ENCODE assay signal across 19 cellular contexts in genomic region chr10:127614484-127614883, GRCh38.
A peak's percentile ranks its signal among the peaks of the same experiment; 100 is the strongest.
DNase-seq lines count a peak whose midpoint lies in the region; FAIRE-seq and TF ChIP-seq lines count a peak whose summit lies in the region.
"Had no signal": no experiment of that assay in that cellular context is flagged by ENCODE, and none has a peak within 500 bp of the region (broad histone marks: within the 10 kb centered on the region; RNA-seq: fewer than 3 reads in every experiment).

No MANE protein-coding gene starts in this region.

- H3K4me3 ChIP-seq in bronchial epithelial cell (ENCODE audit: low read depth, low read length) = no peak overlapping the region
- no peak overlapping the region for H3K4me3 ChIP-seq in neuronal stem cell (ENCODE audit: low read length in 2 of 2)

- TF ChIP-seq CTCF in H9 (conservative IDR thresholded peaks at IDR 0.05) (no peak), bronchial epithelial cell (IDR thresholded peaks at IDR 0.05; ENCODE audit: insufficient read depth, low read length, severe bottlenecking) (no peak)

- H3K4me2 ChIP-seq in H9 (ENCODE audit: insufficient read depth, insufficient read length, low read length) (no peak overlapping the region), neuronal stem cell (ENCODE audit: insufficient read depth, low read length, poor library complexity, severe bottlenecking) (no peak overlapping the region)

- no peaks in the 10 kb centered on the region for H3K23me2 ChIP-seq in H9 (ENCODE audit: insufficient read length, low read depth, low read length, poor library complexity, severe bottlenecking)

- H3K36me3 Mint-ChIP-seq in H9 (ENCODE audit: insufficient read depth in 1 of 3, low read depth in 3 of 3) = no peaks in the 10 kb centered on the region
- H3K36me3 Mint-ChIP-seq: CD14-positive monocyte; CD8-positive, alpha-beta T cell had no signal

- H3K56ac ChIP-seq in H9 (ENCODE audit: insufficient read length, low read depth, low read length) = no peak overlapping the region

- no peaks in the 10 kb centered on the region for H3K79me1 ChIP-seq in H9 (ENCODE audit: insufficient read depth, low read depth, low read length, poor library complexity, severe bottlenecking)
- no peaks in the 10 kb centered on the region for H3K79me1 ChIP-seq in neuronal stem cell (ENCODE audit: low read depth, low read length)

- no peak overlapping the region for H4K5ac ChIP-seq in H9 (ENCODE audit: insufficient read length, low read depth, low read length)

- H4K91ac ChIP-seq in H9 (ENCODE audit: insufficient read length, low read depth, low read length) (no peak overlapping the region), neuronal stem cell (ENCODE audit: low read depth, low read length, poor library complexity) (no peak overlapping the region)

- H2AFZ ChIP-seq in H9 (ENCODE audit: low read length) (no peak overlapping the region), neuronal stem cell (ENCODE audit: low read length) (no peak overlapping the region)

- no peaks in the 10 kb centered on the region for H3K36me3 ChIP-seq in bronchial epithelial cell (ENCODE audit: control insufficient read depth, insufficient read depth, low read length)
- no peaks in the 10 kb centered on the region for H3K36me3 ChIP-seq in neuronal stem cell (replicated peaks in 1 of 2; ENCODE audit: control insufficient read depth in 2 of 2, insufficient read depth in 2 of 2, low read length in 2 of 2)

- peak overlapping the region; percentile 45; the same call in 1 of the 2 replicates for H3K14ac ChIP-seq in H9 (ENCODE audit: insufficient read depth, low read length)
- H3K14ac ChIP-seq in neuronal stem cell (ENCODE audit: low read length) = no peak overlapping the region

- DNase-seq in H9 (no peak), NCI-H1105 treated with DMSO at 0.1 percent for 48 hours (lab: John Stamatoyannopoulos, UW) (peak; percentile 25), bronchial epithelial cell (ENCODE audit: low read depth) (peak; percentile 9), neuronal stem cell (ENCODE audit: low spot score) (no peak), RCC 7860 (ENCODE audit: low spot score) (no peak)
- no peak for DNase-seq in activated CD8-positive, alpha-beta memory T cell treated with anti-CD3 and anti-CD28 coated beads, Interleukin-2, amount 50 U/mL, for 48 hours
- DNase-seq: CD8-positive, alpha-beta T cell; COR-L47; DMS153; DMS79 treated with DMSO at 0.1 percent for 48 hours; EL; GOT3; HCEC 1CT; HFFc6 had no signal

- no peaks in the 10 kb centered on the region for H3K79me2 ChIP-seq in H9 (ENCODE audit: insufficient read depth, low read length)

- H3T11ph ChIP-seq in H9 (ENCODE audit: low read length) = no peak overlapping the region

- H3K27me3 ChIP-seq in H9 (ENCODE audit: insufficient read depth, low read length) (no peaks in the 10 kb centered on the region), bronchial epithelial cell (ENCODE audit: control insufficient read depth, insufficient read depth, low read length) (no peaks in the 10 kb centered on the region), neuronal stem cell (ENCODE audit: control insufficient read depth in 3 of 3, insufficient read depth in 3 of 3, low read depth in 1 of 3, low read length in 3 of 3) (no peaks in the 10 kb centered on the region)

- H3K9ac ChIP-seq in H9 (ENCODE audit: extremely low read depth, insufficient read length, low read length) (no peak overlapping the region), neuronal stem cell (ENCODE audit: low read depth, low read length, poor library complexity) (no peak overlapping the region)

- no peak overlapping the region for H3K4me3 Mint-ChIP-seq in H9
- H3K4me3 Mint-ChIP-seq: CD14-positive monocyte; CD8-positive, alpha-beta T cell; HFFc6 had no signal

- no peak overlapping the region for H2BK20ac ChIP-seq in H9 (ENCODE audit: low read depth, low read length, poor library complexity, severe bottlenecking)

- no peak overlapping the region for H2BK15ac ChIP-seq in H9 (ENCODE audit: low read depth, low read length)
- no peak overlapping the region for H2BK15ac ChIP-seq in neuronal stem cell (ENCODE audit: low read length)

- WGBS in H9 (ENCODE audit: extremely low coverage, insufficient read length, low lambda C conversion rate) = no CpG with 5 or more reads among the region's 4 CpGs
- WGBS in neuronal stem cell (ENCODE audit: extremely low coverage in 2 of 2, insufficient read length in 2 of 2, insufficient replicate concordance in 1 of 2), 2 donors = no CpG with 5 or more reads among the region's 4 CpGs

- H3K9me3 Mint-ChIP-seq in H9 = no peaks in the 10 kb centered on the region
- H3K9me3 Mint-ChIP-seq: CD8-positive, alpha-beta T cell had no signal

- FAIRE-seq in bronchial epithelial cell (lab: Jason Lieb, UNC) (no peak), RCC 7860 (lab: Jason Lieb, UNC) (no peak)
- FAIRE-seq: D721Med, G401.6, GM12891 had no signal

- H3K9me3 ChIP-seq in H9 (ENCODE audit: control insufficient read depth, low read depth, low read length) (no peaks in the 10 kb centered on the region), neuronal stem cell (replicated peaks in 1 of 2; ENCODE audit: control insufficient read depth in 2 of 2, insufficient read depth in 1 of 2, low read depth in 1 of 2, low read length in 2 of 2) (no peaks in the 10 kb centered on the region)

- H3K27ac Mint-ChIP-seq in H9 = peak overlapping the region in 2 of 3 experiments; percentile 11 to 32; a peak in 3 of 7 replicates
- H3K27ac Mint-ChIP-seq: CD14-positive monocyte; CD8-positive, alpha-beta T cell; HFFc6 had no signal

- H3K4me1 Mint-ChIP-seq in H9 = peaks cover 6 to 7% of the 10 kb centered on the region in 2 experiments
- H3K4me1 Mint-ChIP-seq: CD14-positive monocyte had no signal

- peaks cover 2% of the 10 kb centered on the region; the same call in 1 of the 2 replicates for H3K27me3 Mint-ChIP-seq in H9 (ENCODE audit: low read depth)

- H2BK120ac ChIP-seq in H9 (ENCODE audit: low read depth, low read length, poor library complexity, severe bottlenecking) (no peak overlapping the region), neuronal stem cell (ENCODE audit: low read depth, low read length) (no peak overlapping the region)

- H4K8ac ChIP-seq in H9 (replicated peaks; ENCODE audit: insufficient read length, low read depth, low read length) (no peak overlapping the region), neuronal stem cell (ENCODE audit: low read depth, low read length) (no peak overlapping the region)

- no peaks in the 10 kb centered on the region for H4K20me1 ChIP-seq in H9 (ENCODE audit: control insufficient read depth, insufficient read depth, insufficient read length)

- no peak overlapping the region for H2BK5ac ChIP-seq in H9 (ENCODE audit: insufficient read length, low read length)
- H2BK5ac ChIP-seq in neuronal stem cell (ENCODE audit: low read length) = no peak overlapping the region

- H3K23ac ChIP-seq in H9 (ENCODE audit: insufficient read length, low read depth, low read length) (no peak overlapping the region), neuronal stem cell (ENCODE audit: low read depth, low read length, poor library complexity) (peak overlapping the region; percentile 19)

- H3K18ac ChIP-seq in H9 (ENCODE audit: insufficient read length, low read depth, low read length) (no peak overlapping the region), neuronal stem cell (ENCODE audit: low read length) (no peak overlapping the region)

- H3K4ac ChIP-seq in H9 (ENCODE audit: low read depth, low read length) = no peak overlapping the region
- no peak overlapping the region for H3K4ac ChIP-seq in neuronal stem cell (ENCODE audit: low read length)

- H3K27ac ChIP-seq in H9 (ENCODE audit: insufficient read length, low read depth, low read length) (no peak overlapping the region), neuronal stem cell (replicated peaks; ENCODE audit: low read length) (no peak overlapping the region)
- H3K27ac ChIP-seq: HL-60 had no signal

- H2AK5ac ChIP-seq in H9 (ENCODE audit: insufficient read length, low read length) (no peak overlapping the region), neuronal stem cell (ENCODE audit: low read depth, low read length) (no peak overlapping the region)

- no peak overlapping the region for H2BK12ac ChIP-seq in H9 (ENCODE audit: insufficient read length, low read depth, low read length)
- peak overlapping the region; percentile 26 for H2BK12ac ChIP-seq in neuronal stem cell (ENCODE audit: low read length)

- H3K4me1 ChIP-seq in H9 (ENCODE audit: insufficient read depth, low read length) (peaks cover 4% of the 10 kb centered on the region; the same call in 1 of the 2 replicates), neuronal stem cell (ENCODE audit: control insufficient read depth in 2 of 2, insufficient read depth in 1 of 2, low read depth in 1 of 2, low read length in 2 of 2) (peaks cover 0 to 2% of the 10 kb centered on the region in 2 donors)

Comparison
In these comparisons a context has a peak if more than half of its experiments do, and no peak if none do; other contexts are left out.
1. DNase-seq: peak in NCI-H1105 treated with DMSO at 0.1 percent for 48 hours (single experiment) and bronchial epithelial cell (single experiment); none in H9 (single experiment), neuronal stem cell (single experiment), RCC 7860 (single experiment) and activated CD8-positive, alpha-beta memory T cell treated with anti-CD3 and anti-CD28 coated beads, Interleukin-2, amount 50 U/mL, for 48 hours (single experiment).